8 cellular contexts compared by ENCODE assay signal in genomic region chr7:41881313-41882130, GRCh38.
DNase-seq lines count a peak whose midpoint lies in the region; ATAC-seq and TF ChIP-seq lines count a peak whose summit lies in the region.

No MANE protein-coding gene starts in this region.

- POLR2A ChIA-PET in WTC11 (lab: Charles Lee), result no interaction called here

- H3K36me3 Mint-ChIP-seq in stimulated activated naive B cell treated with anti-CD40 and anti-IgM and Interleukin-4, amounts not matched to agents 10 μg/mL and 1 μg/mL and 100 μg/mL, for 72 hours, result peaks cover 4 to 23% of the 10 kb centered on the region in 2 donors
- no peaks in the 10 kb centered on the region; the same call in 1 of the 2 replicates for H3K36me3 Mint-ChIP-seq in WTC11

- 19 to 44% methylated on average over 13 of the region's 13 CpGs for WGBS in lung, 2 donors

- peak overlapping the region; percentile 98 for H3K27ac Mint-ChIP-seq in stimulated activated naive B cell treated with anti-CD40 and anti-IgM and Interleukin-4, amounts not matched to agents 10 μg/mL and 1 μg/mL and 100 μg/mL, for 72 hours
- no peak overlapping the region for H3K27ac Mint-ChIP-seq in WTC11

- H3K27me3 ChIP-seq in lung (ENCODE audit: control insufficient read depth, insufficient read depth), result no peaks in the 10 kb centered on the region

- DNase-seq in GDM1 (lab: John Stamatoyannopoulos, UW) (peak; percentile 82), NAMALWA (ENCODE audit: low spot score) (peak; percentile 94), activated T-cell treated with anti-CD3 and anti-CD28 coated beads for 4 hours (peak; percentile 52), lung (ENCODE audit: low spot score) (peak; percentile 70), NCI-H1417 (lab: John Stamatoyannopoulos, UW) (no peak), WTC11 (ENCODE audit: low spot score) (no peak)
- DNase-seq in stimulated activated naive B cell treated with anti-CD40 and anti-IgM and Interleukin-4, amounts not matched to agents 10 μg/mL and 1 μg/mL and 100 μg/mL, for 72 hours, result peak; percentile 91

- H3K9me3 Mint-ChIP-seq in stimulated activated naive B cell treated with anti-CD40 and anti-IgM and Interleukin-4, amounts not matched to agents 10 μg/mL and 1 μg/mL and 100 μg/mL, for 72 hours, result peaks cover 8 to 10% of the 10 kb centered on the region in 2 donors
- peaks cover 11% of the 10 kb centered on the region; the same call in 1 of the 2 replicates for H3K9me3 Mint-ChIP-seq in WTC11

- no peaks in the 10 kb centered on the region for H3K27me3 Mint-ChIP-seq in stimulated activated naive B cell treated with anti-CD40 and anti-IgM and Interleukin-4, amounts not matched to agents 10 μg/mL and 1 μg/mL and 100 μg/mL, for 72 hours
- H3K27me3 Mint-ChIP-seq in WTC11 (ENCODE audit: low read depth), result no peaks in the 10 kb centered on the region

- ATAC-seq in GM21717 (IDR thresholded peaks at IDR 0.05; ENCODE audit: unreplicated experiment) (peak; percentile 93), lung (ENCODE audit: insufficient read depth, low FRiP score) (peak; percentile 56), WTC11 (no peak)
- ATAC-seq in stimulated activated naive B cell treated with anti-CD40 and anti-IgM and Interleukin-4, amounts not matched to agents 10 μg/mL and 1 μg/mL and 100 μg/mL, for 72 hours (replicated peaks), result peak; percentile 93 to 96

- no peak for TF ChIP-seq CTCF in lung (IDR thresholded peaks at IDR 0.05; ENCODE audit: control extremely low read depth, extremely low read depth)
- no peak for TF ChIP-seq CTCF in WTC11 (IDR thresholded peaks at IDR 0.05)

- H3K27ac ChIP-seq in lung (ENCODE audit: low read depth in 1 of 2, low read length in 1 of 2), result peak overlapping the region in 1 of 2 donors; percentile 80

- peaks cover 0 to 4% of the 10 kb centered on the region in 2 donors for H3K4me1 ChIP-seq in lung (ENCODE audit: control insufficient read depth in 2 of 2, insufficient read depth in 2 of 2, low read length in 2 of 2)

- CTCF ChIA-PET in WTC11 (lab: Charles Lee), result interaction anchor here (1.9 kb wide), 1 partner anchor 11 kb away, joined by 9 read pairs; no protein-coding TSS in a partner anchor

- no peaks in the 10 kb centered on the region for H3K36me3 ChIP-seq in lung (ENCODE audit: control insufficient read depth in 2 of 2, insufficient read depth in 2 of 2, low read length in 2 of 2)

- peaks cover 56 to 77% of the 10 kb centered on the region in 2 donors for H3K4me1 Mint-ChIP-seq in stimulated activated naive B cell treated with anti-CD40 and anti-IgM and Interleukin-4, amounts not matched to agents 10 μg/mL and 1 μg/mL and 100 μg/mL, for 72 hours
- peaks cover 15% of the 10 kb centered on the region for H3K4me1 Mint-ChIP-seq in WTC11

- peaks cover 0 to 3% of the 10 kb centered on the region in 2 donors for H3K9me3 ChIP-seq in lung (ENCODE audit: control insufficient read depth in 2 of 2, insufficient read depth in 1 of 2, low read length in 1 of 2)

- H3K4me3 Mint-ChIP-seq in stimulated activated naive B cell treated with anti-CD40 and anti-IgM and Interleukin-4, amounts not matched to agents 10 μg/mL and 1 μg/mL and 100 μg/mL, for 72 hours, result peak overlapping the region; percentile 77
- no peak overlapping the region for H3K4me3 Mint-ChIP-seq in WTC11

- H3K4me3 ChIP-seq in lung, result no peak overlapping the region

TF ChIP-seq in WTC11, 78 proteins besides CTCF, POLR2A, EP300 and RAD21:
- TF ChIP-seq SMAD3 (CRISPR knock-in tag; IDR thresholded peaks at IDR 0.05; ENCODE audit: borderline replicate concordance), result no peak

Comparison
In these comparisons a context has a peak if more than half of its experiments do, and no peak if none do; other contexts are left out.
1. DNase-seq: peak in GDM1 (single experiment), NAMALWA (single experiment), activated T-cell treated with anti-CD3 and anti-CD28 coated beads for 4 hours (single experiment), lung (single experiment) and stimulated activated naive B cell treated with anti-CD40 and anti-IgM and Interleukin-4, amounts not matched to agents 10 μg/mL and 1 μg/mL and 100 μg/mL, for 72 hours (single experiment); none in NCI-H1417 (0 of 3) and WTC11 (single experiment).